8 cellular contexts compared by ENCODE assay signal in genomic region chr16:5072334-5073278, GRCh38. TPM values are rescaled to one million over a fixed set of nuclear protein-coding genes. Genes with fewer than 3 reads are reported as not detected.
DNase-seq lines count a peak whose midpoint lies in the region; ATAC-seq, FAIRE-seq and TF ChIP-seq lines count a peak whose summit lies in the region.

No MANE protein-coding gene starts in this region.

- H3K36me3 ChIP-seq in right atrium auricular region (peaks cover 26% of the 10 kb centered on the region), small intestine (ENCODE audit: control insufficient read depth in 2 of 2, insufficient read depth in 2 of 2, low read length in 2 of 2) (peaks cover 0 to 4% of the 10 kb centered on the region in 2 donors)

- no peaks in the 10 kb centered on the region for H3K9me3 ChIP-seq in right atrium auricular region
- no peaks in the 10 kb centered on the region for H3K9me3 ChIP-seq in small intestine (ENCODE audit: control insufficient read depth, low read depth)

- no peak for FAIRE-seq in small intestine (lab: Jason Lieb, UNC)

- H3K27ac ChIP-seq in right atrium auricular region (peak overlapping the region; percentile 81), small intestine (ENCODE audit: low read depth in 1 of 2, low read length in 1 of 2) (peak overlapping the region; percentile 83 to 92)

- H3K4me3 ChIP-seq in WI38 (ENCODE audit: low read depth, low read length): peak overlapping the region; percentile 90
- peak overlapping the region; percentile 69 to 72 for H3K4me3 ChIP-seq in right atrium auricular region
- peak overlapping the region; percentile 59 to 89 for H3K4me3 ChIP-seq in small intestine (ENCODE audit: low read depth in 1 of 2, low read length in 2 of 2)

- TF ChIP-seq CTCF in WI38 (IDR thresholded peaks at IDR 0.05; ENCODE audit: low read depth, low read length) (no peak), right atrium auricular region (IDR thresholded peaks at IDR 0.05) (no peak)

- DNase-seq in right atrium auricular region (ENCODE audit: low spot score): no peak
- DNase-seq in small intestine: no peak
- no peak for DNase-seq in NCI-H1930 (lab: John Stamatoyannopoulos, UW)
- DNase-seq in NCI-H524 (lab: John Stamatoyannopoulos, UW): no peak
- DNase-seq in effector CD4-positive, alpha-beta T cell: no peak

- WGBS in small intestine, 3 donors: 61 to 63% (median 62%) methylated on average over 12 of the region's 12 CpGs

- ATAC-seq in GM19438 (IDR thresholded peaks at IDR 0.05; ENCODE audit: low read depth, unreplicated experiment): peak; percentile 15
- ATAC-seq in GM21367 (IDR thresholded peaks at IDR 0.05; ENCODE audit: unreplicated experiment): no peak

- H3K27me3 ChIP-seq in right atrium auricular region (no peaks in the 10 kb centered on the region), small intestine (ENCODE audit: control insufficient read depth in 2 of 2, insufficient read depth in 2 of 2, low read length in 2 of 2) (no peaks in the 10 kb centered on the region)

- H3K4me1 ChIP-seq in right atrium auricular region: peaks cover 0 to 13% of the 10 kb centered on the region in 2 donors
- peaks cover 0 to 2% of the 10 kb centered on the region in 2 donors for H3K4me1 ChIP-seq in small intestine (ENCODE audit: control insufficient read depth in 2 of 2, insufficient read depth in 1 of 2, low read depth in 1 of 2, low read length in 1 of 2)

RNA-seq across cellular contexts. Expression of gene ALG1, which starts 1.0 kb away (rescaled TPM):
- total RNA-seq in right atrium auricular region: 10 to 100 TPM; 10.5 to 14.3 TPM
- polyA plus RNA-seq in small intestine: 10 to 100 TPM in 1 of 3 donors, 1 to 10 TPM in 2; 4.6 to 35.4 (median 5.6) TPM

RNA-seq across cellular contexts. Expression of gene C16orf89, which starts 6.8 kb away (rescaled TPM):
- total RNA-seq in right atrium auricular region: 1 to 10 TPM; 5.2 to 5.4 TPM
- 1 to 10 TPM in 2 of 3 donors, not detected in 1; 1.1 to 2.5 TPM for polyA plus RNA-seq in small intestine

RNA-seq across cellular contexts. Expression of gene EEF2KMT, which starts 25.0 kb away (rescaled TPM):
- 1 to 10 TPM; 2.8 to 6.0 TPM for total RNA-seq in right atrium auricular region
- 1 to 10 TPM; 4.5 to 9.7 (median 4.9) TPM for polyA plus RNA-seq in small intestine

RNA-seq across cellular contexts. Expression of gene NAGPA, which starts 38.9 kb away (rescaled TPM):
- total RNA-seq in right atrium auricular region: 10 to 100 TPM in 1 of 2 donors, 1 to 10 TPM in 1; 8.1 to 12.7 TPM
- 10 to 100 TPM; 13.2 to 26.8 (median 17.0) TPM for polyA plus RNA-seq in small intestine
